ENCODE assay signal across 1 cellular context in the genomic region with DNA sequence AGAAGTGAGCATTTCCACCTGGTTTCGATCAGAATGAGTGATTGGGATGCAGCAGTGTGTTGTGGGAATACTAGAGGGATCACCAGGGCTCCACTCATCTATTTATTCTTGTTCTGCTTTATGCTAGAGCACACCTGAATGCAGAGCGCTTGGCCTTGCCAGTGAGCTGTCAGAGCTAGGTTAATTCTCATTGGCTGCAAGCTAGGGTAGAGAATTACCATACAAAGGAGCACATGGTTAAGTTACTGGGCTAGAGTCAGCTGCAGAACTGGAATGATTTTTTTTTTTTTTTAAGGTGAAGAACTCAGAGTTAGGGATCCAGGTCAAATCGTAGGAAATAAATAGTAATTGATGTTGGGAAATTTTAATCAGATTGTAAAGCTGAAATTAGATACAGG.
TF ChIP-seq lines count a peak whose summit lies in the region.

No MANE protein-coding gene starts in this region.

TF ChIP-seq in IMR-90, 13 proteins besides CTCF, POLR2A, EP300 and RAD21:
- TF ChIP-seq SMC3 (IDR thresholded peaks at IDR 0.05; ENCODE audit: low read depth, low read length) (no peak), MXI1 (IDR thresholded peaks at IDR 0.05; ENCODE audit: borderline replicate concordance, low read depth, low read length) (no peak), ELK1 (IDR thresholded peaks at IDR 0.05; ENCODE audit: borderline replicate concordance, low read depth, low read length) (no peak), RCOR1 (IDR thresholded peaks at IDR 0.05; ENCODE audit: insufficient replicate concordance, low read length) (no peak), CHD1 (IDR thresholded peaks at IDR 0.05; ENCODE audit: low read depth, low read length) (no peak), RFX5 (IDR thresholded peaks at IDR 0.05; ENCODE audit: low read depth, low read length) (no peak)
TF ChIP-seq in IMR-90: peak in this region for 0.
